In genomic region chr4:83581411-83582288, GRCh38 we compare ENCODE assay signal across 8 cellular contexts. TPM values are rescaled to one million over a fixed set of nuclear protein-coding genes. Genes with fewer than 3 reads are reported as not detected.
DNase-seq lines count a peak whose midpoint lies in the region; ATAC-seq and TF ChIP-seq lines count a peak whose summit lies in the region.

No MANE protein-coding gene starts in this region.

- ATAC-seq in left ventricle myocardium superior (no peak), HG03060 (IDR thresholded peaks at IDR 0.05; ENCODE audit: low read depth, unreplicated experiment) (peak; percentile 73)

- DNase-seq in right atrium auricular region (ENCODE audit: low spot score) (no peak), left ventricle myocardium superior (no peak), RPMI7951 (ENCODE audit: low read depth) (peak; percentile 24), transverse colon (no peak), NCI-H1694 treated with DMSO at 0.1 percent for 48 hours (lab: John Stamatoyannopoulos, UW) (no peak), suprapubic skin (ENCODE audit: low spot score in 2 of 2) (no peak), NCI-H446 (lab: John Stamatoyannopoulos, UW) (no peak)

- peaks cover 7% of the 10 kb centered on the region for H3K36me3 ChIP-seq in right atrium auricular region
- no peaks in the 10 kb centered on the region for H3K36me3 ChIP-seq in transverse colon
- no peaks in the 10 kb centered on the region for H3K36me3 ChIP-seq in suprapubic skin

- WGBS in transverse colon (ENCODE audit: low coverage in 1 of 2), 2 donors: 72 to 76% methylated on average over 7 to 10 of the region's 10 CpGs
- 95% methylated on average over 10 of the region's 10 CpGs for WGBS in suprapubic skin

- H3K27me3 ChIP-seq in right atrium auricular region (no peaks in the 10 kb centered on the region), transverse colon (no peaks in the 10 kb centered on the region), suprapubic skin (no peaks in the 10 kb centered on the region)

- TF ChIP-seq CTCF in right atrium auricular region (IDR thresholded peaks at IDR 0.05) (no peak), transverse colon (IDR thresholded peaks at IDR 0.05) (no peak), suprapubic skin (IDR thresholded peaks at IDR 0.05) (no peak)

- TF ChIP-seq EP300 in transverse colon (IDR thresholded peaks at IDR 0.05; ENCODE audit: low read depth): no peak
- no peak for TF ChIP-seq EP300 in suprapubic skin (IDR thresholded peaks at IDR 0.05)

- intact Hi-C loops in left ventricle myocardium superior (cut with micrococcal nuclease): no loop called here
- intact Hi-C loops in transverse colon (cut with DNase I; ENCODE audit: low total_unique reads): no loop called here

- in situ Hi-C loops in transverse colon (cut with MboI; ENCODE audit: low pct_ligation_motif_present in 1 of 4, low pct_unique_long_range_greater_than_20kb in 1 of 4, low sequenced_read_pairs in 3 of 4): no loop called here

- H3K9me3 ChIP-seq in right atrium auricular region (no peaks in the 10 kb centered on the region), transverse colon (no peaks in the 10 kb centered on the region), suprapubic skin (no peaks in the 10 kb centered on the region)

- peak overlapping the region; percentile 3 to 12 for H3K27ac ChIP-seq in right atrium auricular region
- H3K27ac ChIP-seq in transverse colon: peak overlapping the region; percentile 44 to 54 (median 50)
- no peak overlapping the region for H3K27ac ChIP-seq in suprapubic skin

- H3K4me3 ChIP-seq in right atrium auricular region (no peak overlapping the region), transverse colon (no peak overlapping the region), suprapubic skin (no peak overlapping the region)

- TF ChIP-seq POLR2A in transverse colon (IDR thresholded peaks at IDR 0.05) (no peak), suprapubic skin (IDR thresholded peaks at IDR 0.05) (no peak)

- H3K4me1 ChIP-seq in right atrium auricular region (peaks cover 0 to 7% of the 10 kb centered on the region in 2 donors), transverse colon (peaks cover 5 to 19% (median 13%) of the 10 kb centered on the region in 4 donors), suprapubic skin (peaks cover 6% of the 10 kb centered on the region)

RNA-seq across cellular contexts. Expression of gene GPAT3, which starts 45.7 kb away (rescaled TPM):
- total RNA-seq in right atrium auricular region: 10 to 100 TPM; 27.7 to 32.5 TPM
- total RNA-seq in left ventricle myocardium superior: 38.9 TPM
- 24.5 and 25.5 TPM in 2 replicates for total RNA-seq in RPMI7951 (2014; rRNA removed; shearing (Covaris generic))
- 10 to 100 TPM in 3 of 4 donors, 1 to 10 TPM in 1; 2.8 to 32.4 (median 22.0) TPM for total RNA-seq in transverse colon
- total RNA-seq in suprapubic skin: 1 to 10 TPM; 2.3 to 7.3 (median 4.5) TPM
